8 cellular contexts compared by ENCODE assay signal in genomic region chr20:63520939-63521601, GRCh38. TPM values are rescaled to one million over a fixed set of nuclear protein-coding genes. Genes with fewer than 3 reads are reported as not detected.
DNase-seq lines count a peak whose midpoint lies in the region; ATAC-seq and TF ChIP-seq lines count a peak whose summit lies in the region.

No MANE protein-coding gene starts in this region.

- peaks cover 13% of the 10 kb centered on the region for H3K36me3 ChIP-seq in CD4-positive, alpha-beta memory T cell (ENCODE audit: insufficient read depth, low read length)
- H3K36me3 ChIP-seq in SK-N-MC (ENCODE audit: insufficient read depth, low read length) (peaks cover 13% of the 10 kb centered on the region; the same call in 1 of the 2 replicates), adipocyte (ENCODE audit: control insufficient read depth, insufficient read depth, low read length, severe bottlenecking) (peaks cover 10% of the 10 kb centered on the region), upper lobe of left lung (peaks cover 0 to 7% (median 5%) of the 10 kb centered on the region in 4 donors)

- no peak for TF ChIP-seq POLR2A in upper lobe of left lung (IDR thresholded peaks at IDR 0.05)

- CTCF ChIA-PET in CD4-positive, alpha-beta memory T cell (lab: Charles Lee; ENCODE audit: partially characterized antibody) = interaction anchor here (0.6 to 5.1 kb wide), 3 partner anchors 19 to 459 kb away, joined by 3 to 21 read pairs (median 3); partner anchors contain the start of gene SAMD10

- H3K9ac ChIP-seq in SK-N-MC (ENCODE audit: insufficient read length) (peak overlapping the region; percentile 81), adipocyte (ENCODE audit: low read length) (peak overlapping the region; percentile 89)

- H3K27me3 Mint-ChIP-seq in CD4-positive, alpha-beta memory T cell = no peaks in the 10 kb centered on the region

- WGBS in upper lobe of left lung, 2 donors = 0 to 1% methylated on average over 8 of the region's 67 CpGs

- H3K9me3 Mint-ChIP-seq in CD4-positive, alpha-beta memory T cell = peaks cover 0 to 6% (median 0%) of the 10 kb centered on the region in 8 donors

- H3K27ac ChIP-seq in CD4-positive, alpha-beta memory T cell (ENCODE audit: low read depth, low read length) = peak overlapping the region; percentile 74
- H3K27ac ChIP-seq in HL-60 (replicated peaks) (peak overlapping the region; percentile 65), SK-N-MC (no peak overlapping the region; the same call in 1 of the 2 replicates), upper lobe of left lung (peak overlapping the region; percentile 89 to 97 (median 92))

- peaks cover 0 to 3% of the 10 kb centered on the region in 2 donors for H3K9me3 ChIP-seq in CD4-positive, alpha-beta memory T cell (ENCODE audit: control insufficient read depth in 1 of 2, low read length in 2 of 2)
- no peaks in the 10 kb centered on the region; the same call in 1 of the 2 replicates for H3K9me3 ChIP-seq in SK-N-MC (ENCODE audit: low read depth, low read length)
- H3K9me3 ChIP-seq in adipocyte (ENCODE audit: control insufficient read depth, low read length) = peaks cover 3% of the 10 kb centered on the region
- no peaks in the 10 kb centered on the region for H3K9me3 ChIP-seq in upper lobe of left lung

- peak in 4 of 5 donors; percentile 72 to 77 (median 74) for DNase-seq in CD4-positive, alpha-beta memory T cell
- DNase-seq in HL-60 (ENCODE audit: low read depth in 1 of 2, low spot score in 1 of 2) = peak; percentile 49 to 71
- DNase-seq in SK-N-MC (ENCODE audit: low read depth, low spot score) = no peak
- peak; percentile 82 for DNase-seq in adipocyte (ENCODE audit: low read depth)
- peak; percentile 80 for DNase-seq in left cardiac atrium
- peak in 8 of 10 donors; percentile 65 to 97 (median 78) for DNase-seq in posterior cingulate gyrus
- DNase-seq in upper lobe of left lung = peak; percentile 64 to 97

- H3K4me1 Mint-ChIP-seq in CD4-positive, alpha-beta memory T cell = peaks cover 6 to 28% (median 11%) of the 10 kb centered on the region in 4 donors

- peaks cover 9% of the 10 kb centered on the region in 2 donors for H3K36me3 Mint-ChIP-seq in CD4-positive, alpha-beta memory T cell

- peaks cover 23% of the 10 kb centered on the region for H3K4me1 ChIP-seq in CD4-positive, alpha-beta memory T cell (ENCODE audit: insufficient read depth, low read length)
- H3K4me1 ChIP-seq in adipocyte (ENCODE audit: control insufficient read depth, insufficient read depth, low read length) = peaks cover 17% of the 10 kb centered on the region
- H3K4me1 ChIP-seq in upper lobe of left lung = peaks cover 13 to 36% (median 31%) of the 10 kb centered on the region in 4 donors

- peak overlapping the region; percentile 77 to 84 for H3K4me3 ChIP-seq in CD4-positive, alpha-beta memory T cell (ENCODE audit: low read length in 2 of 2)
- peak overlapping the region; percentile 57 for H3K4me3 ChIP-seq in HL-60 (replicated peaks; ENCODE audit: insufficient read depth, low read length)
- peak overlapping the region; percentile 92 for H3K4me3 ChIP-seq in SK-N-MC
- H3K4me3 ChIP-seq in adipocyte (ENCODE audit: low read length) = peak overlapping the region; percentile 91
- peak overlapping the region; percentile 63 to 97 (median 80) for H3K4me3 ChIP-seq in upper lobe of left lung

- no peak for TF ChIP-seq EP300 in upper lobe of left lung (IDR thresholded peaks at IDR 0.05)

- no peaks in the 10 kb centered on the region for H3K27me3 ChIP-seq in CD4-positive, alpha-beta memory T cell (ENCODE audit: insufficient read depth, low read length)
- H3K27me3 ChIP-seq in HL-60 (ENCODE audit: insufficient read depth, poor library complexity, severe bottlenecking) (peaks cover 8% of the 10 kb centered on the region), adipocyte (replicated peaks; ENCODE audit: control insufficient read depth, insufficient read depth, low read length) (no peaks in the 10 kb centered on the region), upper lobe of left lung (no peaks in the 10 kb centered on the region)

- H3K4me3 Mint-ChIP-seq in CD4-positive, alpha-beta memory T cell = peak overlapping the region; percentile 70 to 84 (median 75)

- ATAC-seq in GM19452 (IDR thresholded peaks at IDR 0.05; ENCODE audit: unreplicated experiment) = peak; percentile 48
- ATAC-seq in left cardiac atrium = peak; percentile 66 to 69
- ATAC-seq in upper lobe of left lung (ENCODE audit: low FRiP score in 2 of 2) = peak; percentile 71 to 80

- POLR2A ChIA-PET in CD4-positive, alpha-beta memory T cell (lab: Charles Lee; ENCODE audit: partially characterized antibody) = interaction anchor here (0.6 to 6.9 kb wide), 30 partner anchors 8 to 558 kb away, joined by 3 to 84 read pairs (median 6); partner anchors contain the start of genes ARFRP1, GMEB2, HELZ2 and LIME1

- intact Hi-C loops in CD4-positive, alpha-beta memory T cell (cut with micrococcal nuclease) = loop anchor here (1.0 kb wide), 4 partner anchors 17 to 344 kb away; partner anchors contain the start of gene TPD52L2
- intact Hi-C loops in left cardiac atrium (cut with DNase I) = loop anchor here in 1 of 2 donors (1.0 kb wide), 1 partner anchor 25 kb away; no protein-coding TSS in a partner anchor
- intact Hi-C loops in posterior cingulate gyrus (cut with DNase I) = loop anchor here (1.0 kb wide), 1 partner anchor 25 kb away; no protein-coding TSS in a partner anchor

- TF ChIP-seq CTCF in HL-60 (IDR thresholded peaks at IDR 0.05; ENCODE audit: insufficient read depth, low read length) = no peak
- peak in 1 of 6 experiments; percentile 13 for TF ChIP-seq CTCF in upper lobe of left lung (IDR thresholded peaks at IDR 0.05)

- peak overlapping the region in 5 of 7 donors; percentile 55 to 79 (median 74) for H3K27ac Mint-ChIP-seq in CD4-positive, alpha-beta memory T cell

RNA-seq across cellular contexts. Expression of gene PPDPF, which starts 0.5 kb away (rescaled TPM):
- 100 to 1,000 TPM; 208 to 229 TPM for total RNA-seq in CD4-positive, alpha-beta memory T cell
- polyA plus RNA-seq in CD4-positive, alpha-beta memory T cell = 100 to 1,000 TPM in 1 of 2 donors, 10 to 100 TPM in 1; 29.4 to 152 TPM
- total RNA-seq in left cardiac atrium (100 to 1,000 TPM; 215 to 241 TPM), upper lobe of left lung (100 to 1,000 TPM in 5 of 6 donors, 10 to 100 TPM in 1; 91.1 to 468 (median 416) TPM)

RNA-seq across cellular contexts. Expression of gene PTK6, which starts 16.1 kb away (rescaled TPM):
- not detected for total RNA-seq in CD4-positive, alpha-beta memory T cell
- under 1 TPM; 0.31 to 0.59 TPM for polyA plus RNA-seq in CD4-positive, alpha-beta memory T cell
- under 1 TPM in 1 of 2 donors, not detected in 1; 0.29 TPM for total RNA-seq in left cardiac atrium
- total RNA-seq in upper lobe of left lung = 1 to 10 TPM; 3.3 to 9.8 (median 6.0) TPM

RNA-seq across cellular contexts. Expression of gene EEF1A2, which starts 22.2 kb away (rescaled TPM):
- under 1 TPM; 0.36 to 0.81 TPM for total RNA-seq in CD4-positive, alpha-beta memory T cell
- not detected for polyA plus RNA-seq in CD4-positive, alpha-beta memory T cell
- total RNA-seq in left cardiac atrium (100 to 1,000 TPM; 656 to 679 TPM), upper lobe of left lung (1 to 10 TPM in 2 of 6 donors, under 1 TPM in 2, not detected in 2; 0.61 to 1.6 (median 1.1) TPM)

RNA-seq across cellular contexts. Expression of gene SRMS, which starts 26.5 kb away (rescaled TPM):
- not detected for total RNA-seq in CD4-positive, alpha-beta memory T cell
- not detected for polyA plus RNA-seq in CD4-positive, alpha-beta memory T cell
- total RNA-seq in left cardiac atrium (not detected), upper lobe of left lung (not detected)

RNA-seq across cellular contexts. Expression of gene FNDC11, which starts 32.9 kb away (rescaled TPM):
- 1 to 10 TPM in 1 of 2 experiments, under 1 TPM in 1; 0.38 to 1.2 TPM for total RNA-seq in CD4-positive, alpha-beta memory T cell
- polyA plus RNA-seq in CD4-positive, alpha-beta memory T cell = 1 to 10 TPM in 1 of 2 donors, under 1 TPM in 1; 0.41 to 1.5 TPM
- total RNA-seq in left cardiac atrium = under 1 TPM in 1 of 2 donors, not detected in 1; 0.08 TPM
- total RNA-seq in upper lobe of left lung = 1 to 10 TPM in 4 of 6 donors, under 1 TPM in 2; 0.29 to 6.5 (median 1.4) TPM

Comparison
In these comparisons a context has a peak if more than half of its experiments do, and no peak if none do; other contexts are left out.
1. RNA of gene EEF1A2, which starts 22.2 kb away (total RNA-seq): 656 to 679 TPM in left cardiac atrium; 0.61 to 1.6 TPM in upper lobe of left lung and 0.36 to 0.81 TPM in CD4-positive, alpha-beta memory T cell; every median in the first group is over 100 times any median in the second.
2. Peak in every context shown above with its lines, with median percentiles within 50 percentile points of each other: H3K4me3 ChIP-seq and ATAC-seq.